Comparison of ENCODE assay signal across 8 cellular contexts in the genomic region with DNA sequence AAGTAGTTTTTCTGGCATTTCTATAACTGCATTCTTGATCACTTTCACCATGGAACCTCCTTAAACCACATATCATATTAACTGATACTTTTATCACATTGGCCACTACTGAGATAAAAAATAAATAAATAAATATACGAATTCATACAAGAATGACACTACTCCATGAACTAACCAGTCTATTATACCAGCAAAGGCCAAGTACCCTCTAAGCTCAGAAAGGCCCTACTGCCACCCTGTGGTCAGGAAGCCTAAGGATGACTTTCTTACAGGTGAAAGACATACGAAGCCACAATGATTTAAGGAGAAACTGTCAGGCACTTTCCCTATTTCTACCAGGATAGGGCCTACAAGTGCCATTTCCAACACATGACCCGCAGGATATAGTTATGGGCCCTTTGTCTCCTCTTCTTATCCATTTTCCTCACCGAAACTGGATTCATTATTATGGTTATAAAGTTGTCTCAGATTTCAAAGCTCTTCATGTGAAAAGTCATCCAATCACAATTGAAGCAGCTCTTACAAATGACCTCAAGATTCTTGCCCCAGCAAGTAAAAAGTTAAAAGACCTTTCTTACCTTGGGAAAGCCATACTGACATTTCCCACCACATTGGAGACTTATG. TPM values are rescaled to one million over a fixed set of nuclear protein-coding genes. Genes with fewer than 3 reads are reported as not detected.
DNase-seq lines count a peak whose midpoint lies in the region; ATAC-seq, FAIRE-seq and TF ChIP-seq lines count a peak whose summit lies in the region.

No MANE protein-coding gene starts in this region.

- ATAC-seq in memory B cell (ENCODE audit: low read depth) (peak; percentile 89), HG03159 (IDR thresholded peaks at IDR 0.05; ENCODE audit: unreplicated experiment) (no peak)

- H3K9me3 ChIP-seq in effector memory CD4-positive, alpha-beta T cell (ENCODE audit: control insufficient read depth, low read length), result no peaks in the 10 kb centered on the region

- no peaks in the 10 kb centered on the region for H3K4me1 ChIP-seq in effector memory CD4-positive, alpha-beta T cell (ENCODE audit: control insufficient read depth, insufficient read depth, low read length, poor library complexity, severe bottlenecking)

- no peaks in the 10 kb centered on the region for H3K27me3 ChIP-seq in effector memory CD4-positive, alpha-beta T cell (replicated peaks; ENCODE audit: control insufficient read depth, insufficient read depth, low read length, poor library complexity, severe bottlenecking)

- peak; percentile 95 for FAIRE-seq in GM12891 (lab: Jason Lieb, UNC)

- H3K36me3 ChIP-seq in effector memory CD4-positive, alpha-beta T cell (ENCODE audit: control insufficient read depth, insufficient read depth, low read length), result peaks cover 51% of the 10 kb centered on the region

- no peak for TF ChIP-seq POLR2A in GM12891 (IDR thresholded peaks at IDR 0.05; ENCODE audit: low read depth, low read length)

- H3K4me3 Mint-ChIP-seq in memory B cell, result no peak overlapping the region

- H3K9me3 Mint-ChIP-seq in memory B cell, result no peaks in the 10 kb centered on the region

- H3K27ac Mint-ChIP-seq in memory B cell, result peak overlapping the region; percentile 63

- no peaks in the 10 kb centered on the region for H3K27me3 Mint-ChIP-seq in memory B cell

- H3K36me3 Mint-ChIP-seq in memory B cell, result peaks cover 13% of the 10 kb centered on the region

- H3K27ac ChIP-seq in effector memory CD4-positive, alpha-beta T cell (ENCODE audit: insufficient read depth, low read length, poor library complexity, severe bottlenecking), result no peak overlapping the region

- DNase-seq in A172 (ENCODE audit: low spot score) (peak; percentile 22), GM12891 (ENCODE audit: insufficient read length, low spot score) (no peak), NCI-H510A (lab: John Stamatoyannopoulos, UW) (peak; percentile 54), memory B cell (ENCODE audit: low spot score in 2 of 2) (peak; percentile 55 to 62)
- DNase-seq in activated CD4-positive, alpha-beta T cell treated with anti-CD3 and anti-CD28 coated beads, Interleukin-2, amount 50 U/mL, for 1 hour, result peak; percentile 58
- peak; percentile 13 to 44 (median 32) for DNase-seq in effector memory CD4-positive, alpha-beta T cell
- peak; percentile 26 to 35 for DNase-seq in stimulated activated CD8-positive, alpha-beta memory T cell treated with anti-CD3 and anti-CD28 coated beads, Interleukin-7, amount 100 ng/mL, for 4 hours (ENCODE audit: low read depth in 2 of 2)

- no peak overlapping the region for H3K4me3 ChIP-seq in effector memory CD4-positive, alpha-beta T cell (ENCODE audit: insufficient read depth, low read depth, low read length, poor library complexity, severe bottlenecking)

- peaks cover 7% of the 10 kb centered on the region for H3K4me1 Mint-ChIP-seq in memory B cell

TF ChIP-seq in GM12891, 5 proteins besides CTCF, POLR2A, EP300 and RAD21:
- TF ChIP-seq POLR2AphosphoS5 (IDR thresholded peaks at IDR 0.05; ENCODE audit: low read depth, low read length) (no peak), PAX5 (IDR thresholded peaks at IDR 0.05; ENCODE audit: insufficient read depth, low read length, severe bottlenecking) (no peak), POU2F2 (IDR thresholded peaks at IDR 0.05; ENCODE audit: low read depth, low read length) (no peak), SPI1 (IDR thresholded peaks at IDR 0.05; ENCODE audit: low read depth, low read length) (no peak), TAF1 (IDR thresholded peaks at IDR 0.05; ENCODE audit: low read depth, low read length) (no peak)

RNA-seq across cellular contexts. Expression of gene DNAJC8, which starts 23.9 kb away (rescaled TPM):
- total RNA-seq in A172 (2014; rRNA removed; shearing (Covaris generic)), result 117 and 123 TPM in 2 replicates
- 97.9 TPM for polyA plus RNA-seq in GM12891 (2012; ENCODE audit: low read depth, missing spikeins)

RNA-seq across cellular contexts. Expression of gene ATP5IF1, which starts 27.0 kb away (rescaled TPM):
- total RNA-seq in A172 (2014; rRNA removed; shearing (Covaris generic)), result 216 and 251 TPM in 2 replicates
- polyA plus RNA-seq in GM12891 (2012; ENCODE audit: low read depth, missing spikeins), result 727 TPM

RNA-seq across cellular contexts. Expression of gene PTAFR, which starts 32.4 kb away (rescaled TPM):
- not detected in 2 replicates for total RNA-seq in A172 (2014; rRNA removed; shearing (Covaris generic))
- 10.2 TPM for polyA plus RNA-seq in GM12891 (2012; ENCODE audit: low read depth, missing spikeins)

RNA-seq across cellular contexts. Expression of gene SESN2, which starts 50.4 kb away (rescaled TPM):
- 4.2 and 5.3 TPM in 2 replicates for total RNA-seq in A172 (2014; rRNA removed; shearing (Covaris generic))
- polyA plus RNA-seq in GM12891 (2012; ENCODE audit: low read depth, missing spikeins), result 17.4 TPM
